Comparison of ENCODE assay signal across 9 cellular contexts in the genomic region with DNA sequence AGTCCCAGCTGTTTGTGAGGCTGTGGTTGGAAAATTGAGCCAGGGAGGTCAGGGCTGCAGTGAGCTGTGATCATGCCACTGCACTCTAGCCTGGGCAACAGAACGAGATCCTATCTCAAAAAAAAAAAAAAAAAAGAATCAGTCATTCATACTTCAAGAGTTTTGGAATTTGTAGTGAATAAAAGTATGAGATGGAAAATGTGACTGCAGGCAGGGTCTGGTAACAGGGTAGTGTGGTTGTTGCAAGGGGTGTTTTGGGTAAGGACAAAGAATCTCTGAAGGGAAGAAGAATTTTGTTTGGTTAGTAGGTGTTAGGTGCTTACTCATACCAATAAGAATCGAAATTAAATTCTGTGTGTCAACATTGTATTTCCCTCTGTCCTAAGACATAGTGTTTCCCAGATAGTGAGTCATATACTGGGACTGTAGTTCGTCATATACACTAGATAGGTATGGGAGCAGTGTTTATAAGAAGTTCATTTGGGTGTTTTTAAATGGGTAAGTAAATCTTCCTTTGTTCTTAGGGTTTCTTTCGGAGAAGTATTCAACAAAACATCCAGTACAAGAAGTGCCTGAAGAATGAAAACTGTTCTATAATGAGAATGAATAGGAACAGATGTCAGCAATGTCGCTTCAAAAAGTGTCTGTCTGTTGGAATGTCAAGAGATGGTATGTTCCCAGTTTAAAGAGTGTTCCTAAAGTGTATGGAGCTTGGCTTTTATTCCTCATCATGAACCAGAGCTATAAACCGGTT. TPM values are rescaled to one million over a fixed set of nuclear protein-coding genes. Genes with fewer than 3 reads are reported as not detected.
A peak's percentile ranks its signal among the peaks of the same experiment; 100 is the strongest.
DNase-seq lines count a peak whose midpoint lies in the region; ATAC-seq and TF ChIP-seq lines count a peak whose summit lies in the region.
"Had no signal": no experiment of that assay in that cellular context is flagged by ENCODE, and none has a peak within 500 bp of the region (broad histone marks: within the 10 kb centered on the region; RNA-seq: fewer than 3 reads in every experiment).

No MANE protein-coding gene starts in this region.

- no peaks in the 10 kb centered on the region for H3K27me3 ChIP-seq in osteoblast (ENCODE audit: insufficient read depth, low read length)

- peaks cover 19% of the 10 kb centered on the region for H3K4me1 ChIP-seq in osteoblast (ENCODE audit: insufficient read depth, low read length)

- peaks cover 38% of the 10 kb centered on the region for H4K20me1 ChIP-seq in osteoblast (ENCODE audit: insufficient read depth, low read length)

- peak overlapping the region; percentile 63 for H3K27ac ChIP-seq in osteoblast (ENCODE audit: low read depth, low read length)

- H2AFZ ChIP-seq in osteoblast (ENCODE audit: low read length), result no peak overlapping the region

- H3K36me3 ChIP-seq in osteoblast (ENCODE audit: insufficient read depth, low read length), result peaks cover 19% of the 10 kb centered on the region

- ATAC-seq in HG03354 (IDR thresholded peaks at IDR 0.05; ENCODE audit: poor library complexity, severe bottlenecking, unreplicated experiment), result no peak
- ATAC-seq in GM19455 (IDR thresholded peaks at IDR 0.05; ENCODE audit: unreplicated experiment), result no peak

- peak; percentile 93 for DNase-seq in ELR (ENCODE audit: low read depth)
- peak; percentile 90 for DNase-seq in LNCaP clone FGC (ENCODE audit: low read depth)
- no peak for DNase-seq in chondrocyte (ENCODE audit: low spot score)
- peak; percentile 73 for DNase-seq in osteoblast (ENCODE audit: insufficient read length, low spot score, missing footprints)
- DNase-seq in nephron progenitor cell, result no peak
- DNase-seq in NOMO-1 (lab: John Stamatoyannopoulos, UW; ENCODE audit: unreplicated experiment in 2 of 2), result no peak
- DNase-seq: NCI-H187 had no signal

- H3K27me3 Mint-ChIP-seq in chondrocyte (ENCODE audit: low read depth) (no peaks in the 10 kb centered on the region), nephron progenitor cell (ENCODE audit: low read depth, poor library complexity) (no peaks in the 10 kb centered on the region)

- H3K4me3 ChIP-seq in LNCaP clone FGC (ENCODE audit: low read depth, low read length) (no peak overlapping the region), osteoblast (ENCODE audit: insufficient read depth, low read length) (no peak overlapping the region)

- H3K4me1 Mint-ChIP-seq in chondrocyte (ENCODE audit: low read depth) (peaks cover 26% of the 10 kb centered on the region), nephron progenitor cell (peaks cover 5% of the 10 kb centered on the region)

- H3K79me2 ChIP-seq in osteoblast (ENCODE audit: insufficient read depth, low read length), result peaks cover 32% of the 10 kb centered on the region

- TF ChIP-seq CTCF in LNCaP clone FGC (IDR thresholded peaks at IDR 0.05; ENCODE audit: control insufficient read depth, extremely low read depth, insufficient read depth), result no peak
- TF ChIP-seq CTCF in chondrocyte (IDR thresholded peaks at IDR 0.05), result no peak
- no peak for TF ChIP-seq CTCF in osteoblast (IDR thresholded peaks at IDR 0.05; ENCODE audit: extremely low read depth, low read depth, low read length)
- TF ChIP-seq CTCF in nephron progenitor cell (IDR thresholded peaks at IDR 0.05), result no peak

- H3K4me2 ChIP-seq in osteoblast (ENCODE audit: insufficient read depth, low read length), result peak overlapping the region; percentile 32

- H3K9me3 Mint-ChIP-seq in chondrocyte (ENCODE audit: low read depth), result no peaks in the 10 kb centered on the region
- no peaks in the 10 kb centered on the region for H3K9me3 Mint-ChIP-seq in nephron progenitor cell

- H3K27ac Mint-ChIP-seq in chondrocyte (ENCODE audit: unreplicated experiment), result peak overlapping the region; percentile 90
- H3K27ac Mint-ChIP-seq in nephron progenitor cell, result no peak overlapping the region

- peak overlapping the region; percentile 7 for H3K4me3 Mint-ChIP-seq in chondrocyte (ENCODE audit: unreplicated experiment)
- H3K4me3 Mint-ChIP-seq in nephron progenitor cell, result no peak overlapping the region

- H3K36me3 Mint-ChIP-seq in chondrocyte (ENCODE audit: low read depth) (peaks cover 12% of the 10 kb centered on the region), nephron progenitor cell (ENCODE audit: low read depth) (peaks cover 81% of the 10 kb centered on the region)

- no peaks in the 10 kb centered on the region for H3K9me3 ChIP-seq in osteoblast (ENCODE audit: low read depth, low read length)

RNA-seq across cellular contexts. Expression of a gene that starts 14.2 kb away (rescaled TPM):
- total RNA-seq in chondrocyte, result 14.7 to 19.8 TPM (median 19.6 TPM) in 3 replicates
- total RNA-seq in osteoblast, result 70.6 and 77.5 TPM in 2 replicates

RNA-seq across cellular contexts. Expression of a gene that starts 42.4 kb away (rescaled TPM):
- total RNA-seq in chondrocyte, result 1,295 to 1,411 TPM (median 1,362 TPM) in 3 replicates
- total RNA-seq in osteoblast, result 1,871 and 2,086 TPM in 2 replicates

RNA-seq across cellular contexts. Expression of a gene that starts 42.5 kb away (rescaled TPM):
- total RNA-seq in chondrocyte (13.2 to 15.5 TPM (median 13.6 TPM) in 3 replicates), osteoblast (11.9 and 14.7 TPM in 2 replicates)

Comparison
In these comparisons a context has a peak if more than half of its experiments do, and no peak if none do; other contexts are left out.
1. DNase-seq: peak in ELR (single experiment), LNCaP clone FGC (single experiment) and osteoblast (single experiment); none in chondrocyte (single experiment), nephron progenitor cell (single experiment) and NOMO-1 (0 of 2).